Comparison of ENCODE assay signal across 19 cellular contexts in the genomic region with DNA sequence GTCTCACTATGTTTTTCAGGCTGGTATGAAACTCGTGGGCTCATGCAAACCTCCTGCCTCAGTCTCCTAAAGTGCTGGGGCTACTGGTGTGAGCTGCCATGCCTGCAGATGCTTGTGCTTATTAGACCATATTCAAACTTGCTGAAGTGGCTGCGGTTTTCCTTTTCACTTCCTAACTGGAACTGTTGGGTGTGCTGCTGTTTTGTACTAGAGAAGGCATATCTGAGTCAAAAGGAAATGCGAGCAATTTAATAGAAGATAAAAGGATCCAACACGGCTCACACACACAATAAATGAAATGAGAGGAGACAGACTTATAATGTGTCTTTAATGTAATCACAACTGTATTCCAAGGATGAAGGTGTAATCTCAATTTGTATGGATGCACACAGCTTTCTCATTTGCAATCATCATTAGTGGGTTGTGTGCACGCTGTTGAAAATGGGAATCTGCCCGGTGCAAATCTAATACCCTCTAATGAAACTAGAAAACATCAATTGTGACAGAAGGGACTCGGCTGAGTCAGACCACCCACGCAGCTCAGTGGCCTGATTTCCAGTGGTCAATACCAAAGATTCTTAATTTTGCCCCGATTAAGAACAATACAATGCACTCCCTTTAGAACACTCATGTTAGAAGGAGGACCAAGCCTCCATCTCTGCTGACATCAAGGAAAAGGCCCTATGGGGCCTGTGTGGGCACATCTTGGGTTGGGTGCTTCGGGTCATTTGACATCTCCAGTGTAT.
"Had no signal": no experiment of that assay in that cellular context is flagged by ENCODE, and none has a peak within 500 bp of the region (broad histone marks: within the 10 kb centered on the region; RNA-seq: fewer than 3 reads in every experiment).

No MANE protein-coding gene starts in this region.

- H3K9me3 ChIP-seq: gastroesophageal sphincter, neutrophil, psoas muscle, right atrium auricular region, sigmoid colon, suprapubic skin, thyroid gland, upper lobe of left lung, uterus had no signal

- ATAC-seq: esophagus mucosa; gastroesophageal sphincter; naive thymus-derived CD4-positive, alpha-beta T cell; psoas muscle; stimulated activated naive CD8-positive, alpha-beta T cell treated with anti-CD3 and anti-CD28 coated beads, Interleukin-15, Interleukin-2, amounts not matched to agents 100 U/mL and 50 U/mL, for 24 hours had no signal

- H3K27me3 ChIP-seq: gastroesophageal sphincter, neutrophil, right atrium auricular region, sigmoid colon, suprapubic skin, thyroid gland, upper lobe of left lung, uterus had no signal

- H3K36me3 ChIP-seq: gastroesophageal sphincter, neutrophil, right atrium auricular region, sigmoid colon, suprapubic skin, thyroid gland, upper lobe of left lung, uterus had no signal

- H3K9me3 Mint-ChIP-seq: nephron progenitor cell had no signal

- H3K4me1 ChIP-seq: gastroesophageal sphincter, psoas muscle, right atrium auricular region, suprapubic skin, thyroid gland, upper lobe of left lung, uterus had no signal

- H3K4me3 Mint-ChIP-seq: naive thymus-derived CD4-positive, alpha-beta T cell; nephron progenitor cell had no signal

- H3K27ac ChIP-seq: gastroesophageal sphincter, neutrophil, psoas muscle, right atrium auricular region, sigmoid colon, skin epidermis, suprapubic skin, thyroid gland, upper lobe of left lung, uterus had no signal

- DNase-seq: effector memory CD4-positive, alpha-beta T cell; glutamatergic neuron; kidney glomerular epithelial cell; mammary epithelial cell; naive thymus-derived CD4-positive, alpha-beta T cell; nephron progenitor cell; psoas muscle; sigmoid colon; stimulated activated CD4-positive, alpha-beta T cell treated with anti-CD3 and anti-CD28 coated beads, Interleukin-12 subunit alpha, Interleukin-12 subunit beta, amount 100 ng/mL, for 4 hours; stimulated activated naive CD8-positive, alpha-beta T cell treated with anti-CD3 and anti-CD28 coated beads, Interleukin-15, Interleukin-2, amounts not matched to agents 100 U/mL and 50 U/mL, for 24 hours; thyroid gland; upper lobe of left lung; uterus had no signal

- H3K27me3 Mint-ChIP-seq: naive thymus-derived CD4-positive, alpha-beta T cell had no signal

- H3K4me3 ChIP-seq: gastroesophageal sphincter, psoas muscle, right atrium auricular region, sigmoid colon, skin epidermis, suprapubic skin, thyroid gland, upper lobe of left lung, uterus had no signal

- H3K4me1 Mint-ChIP-seq: naive thymus-derived CD4-positive, alpha-beta T cell had no signal

- H3K27ac Mint-ChIP-seq: naive thymus-derived CD4-positive, alpha-beta T cell; nephron progenitor cell had no signal

- H3K36me3 Mint-ChIP-seq: naive thymus-derived CD4-positive, alpha-beta T cell had no signal
